ENCODE assay signal across 21 cellular contexts in the genomic region with DNA sequence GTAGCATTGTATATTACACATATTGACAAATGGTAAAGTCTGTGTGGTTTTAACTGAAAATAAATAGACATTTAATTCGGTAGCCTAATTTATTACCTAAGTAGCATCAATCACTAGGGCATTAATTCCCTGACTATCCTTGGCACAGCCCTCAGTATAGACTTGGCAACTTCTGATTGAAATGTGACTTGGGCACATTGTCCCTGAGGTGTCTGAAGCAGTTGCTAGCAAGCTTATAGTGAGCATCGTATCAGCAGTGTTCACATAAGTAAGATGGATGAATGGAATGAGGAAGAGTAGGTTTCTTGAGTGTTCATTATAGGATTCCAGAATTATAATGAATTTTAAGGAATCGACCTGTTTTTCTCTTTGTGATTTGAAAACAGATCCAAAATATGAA. TPM values are rescaled to one million over a fixed set of nuclear protein-coding genes. Genes with fewer than 3 reads are reported as not detected.
"Had no signal": no experiment of that assay in that cellular context is flagged by ENCODE, and none has a peak within 500 bp of the region (broad histone marks: within the 10 kb centered on the region; RNA-seq: fewer than 3 reads in every experiment).

No MANE protein-coding gene starts in this region.

- H3K4me3 ChIP-seq: lung, spleen, thoracic aorta had no signal

- H3K9me3 ChIP-seq: spleen, thoracic aorta had no signal

- H3K4me1 ChIP-seq: spleen had no signal

- H3K27me3 Mint-ChIP-seq: effector memory CD8-positive, alpha-beta T cell; stimulated activated memory B cell treated with anti-CD40 and anti-IgM and Interleukin-4, amounts not matched to agents 10 μg/mL and 1 μg/mL and 100 μg/mL, for 72 hours had no signal

- H3K36me3 ChIP-seq: spleen, thoracic aorta had no signal

- H3K36me3 Mint-ChIP-seq: activated naive CD4-positive, alpha-beta T cell treated with anti-CD3 and anti-CD28 coated beads, Interleukin-2, amount 50 U/mL, for 72 hours; stimulated activated memory B cell treated with anti-CD40 and anti-IgM and Interleukin-4, amounts not matched to agents 10 μg/mL and 1 μg/mL and 100 μg/mL, for 72 hours had no signal

- H3K27me3 ChIP-seq: foreskin keratinocyte, spleen had no signal

- H3K4me3 Mint-ChIP-seq: effector memory CD8-positive, alpha-beta T cell; nephron progenitor cell; stimulated activated memory B cell treated with anti-CD40 and anti-IgM and Interleukin-4, amounts not matched to agents 10 μg/mL and 1 μg/mL and 100 μg/mL, for 72 hours; T-helper 1 cell treated with Interleukin-12 subunit alpha and Interleukin-12 subunit beta and Interleukin-4 antibody, amounts not matched to agents 30 μg/mL and 1 μg/mL, for 36 hours had no signal

- ATAC-seq: activated naive CD4-positive, alpha-beta T cell treated with anti-CD3 and anti-CD28 coated beads, Interleukin-2, amount 50 U/mL, for 72 hours; effector memory CD8-positive, alpha-beta T cell; foreskin keratinocyte; left lobe of liver; stimulated activated memory B cell treated with anti-CD40 and anti-IgM and Interleukin-4, amounts not matched to agents 10 μg/mL and 1 μg/mL and 100 μg/mL, for 72 hours had no signal

- H3K27ac ChIP-seq: foreskin keratinocyte, spleen had no signal

- DNase-seq: activated CD4-positive, alpha-beta T cell treated with anti-CD3 and anti-CD28 coated beads, Interleukin-2, amount 50 U/mL, for 1 hour; activated CD4-positive, CD25-positive, alpha-beta regulatory T cell treated with anti-CD3 and anti-CD28 coated beads, Interleukin-2, amount 50 U/mL, for 72 hours; activated CD8-positive, alpha-beta memory T cell treated with anti-CD3 and anti-CD28 coated beads for 24 hours; activated CD8-positive, alpha-beta memory T cell treated with anti-CD3 and anti-CD28 coated beads, Interleukin-2, amount 50 U/mL, for 48 hours; activated gamma-delta T cell; activated T-cell treated with anti-CD3 and anti-CD28 coated beads, Interleukin-2, amount 50 U/mL, for 48 hours; amniotic stem cell; effector memory CD8-positive, alpha-beta T cell; foreskin keratinocyte; kidney; nephron progenitor cell; nucleus accumbens; posterior cingulate gyrus; spleen; stimulated activated CD4-positive, alpha-beta T cell treated with anti-CD3 and anti-CD28 coated beads, Interleukin-4, amount 100 ng/mL, for 4 hours had no signal

- H3K9me3 Mint-ChIP-seq: nephron progenitor cell had no signal

- H3K27ac Mint-ChIP-seq: activated naive CD4-positive, alpha-beta T cell treated with anti-CD3 and anti-CD28 coated beads, Interleukin-2, amount 50 U/mL, for 72 hours; effector memory CD8-positive, alpha-beta T cell; stimulated activated memory B cell treated with anti-CD40 and anti-IgM and Interleukin-4, amounts not matched to agents 10 μg/mL and 1 μg/mL and 100 μg/mL, for 72 hours; T-helper 1 cell treated with Interleukin-12 subunit alpha and Interleukin-12 subunit beta and Interleukin-4 antibody, amounts not matched to agents 30 μg/mL and 1 μg/mL, for 36 hours had no signal

- H3K4me1 Mint-ChIP-seq: stimulated activated memory B cell treated with anti-CD40 and anti-IgM and Interleukin-4, amounts not matched to agents 10 μg/mL and 1 μg/mL and 100 μg/mL, for 72 hours had no signal

RNA-seq across cellular contexts. Expression of a gene that starts 16.1 kb away (rescaled TPM):
- total RNA-seq: activated naive CD4-positive, alpha-beta T cell treated with anti-CD3 and anti-CD28 coated beads, Interleukin-2, amount 50 U/mL, for 72 hours had no signal
